In genomic region chr15:41490355-41490754, GRCh38 we compare ENCODE assay signal across 9 cellular contexts. TPM values are rescaled to one million over a fixed set of nuclear protein-coding genes. Genes with fewer than 3 reads are reported as not detected.
DNase-seq lines count a peak whose midpoint lies in the region; ATAC-seq and TF ChIP-seq lines count a peak whose summit lies in the region.
"Had no signal": no experiment of that assay in that cellular context is flagged by ENCODE, and none has a peak within 500 bp of the region (broad histone marks: within the 10 kb centered on the region; RNA-seq: fewer than 3 reads in every experiment).

No MANE protein-coding gene starts in this region.

- TF ChIP-seq CTCF in ovary (IDR thresholded peaks at IDR 0.05) (no peak), OCI-LY7 (conservative IDR thresholded peaks at IDR 0.05; ENCODE audit: low read length) (no peak)

- H3K9ac ChIP-seq in skeletal muscle satellite cell (ENCODE audit: low read depth, low read length) = no peak overlapping the region

- peaks cover 9% of the 10 kb centered on the region for H3K27me3 ChIP-seq in skeletal muscle satellite cell (ENCODE audit: control insufficient read depth, insufficient read depth, low read length)
- H3K27me3 ChIP-seq in ovary = no peaks in the 10 kb centered on the region

- no TSS peak for BruUV-seq in OCI-LY7 (replicated peaks; lab: Mats Ljungman, UMichigan)

- H3K79me2 ChIP-seq in OCI-LY7 (ENCODE audit: insufficient read depth, low read depth, low read length) = no peaks in the 10 kb centered on the region

- H3K36me3 ChIP-seq in skeletal muscle satellite cell (ENCODE audit: insufficient read depth, low read length) = no peaks in the 10 kb centered on the region
- no peaks in the 10 kb centered on the region for H3K36me3 ChIP-seq in ovary
- H3K36me3 ChIP-seq in OCI-LY7 (ENCODE audit: insufficient read depth, low read length) = no peaks in the 10 kb centered on the region

- H3K4me2 ChIP-seq in skeletal muscle satellite cell (ENCODE audit: low read length) = peak overlapping the region; percentile 43
- H3K4me2 ChIP-seq in OCI-LY7 (ENCODE audit: low read length) = no peak overlapping the region

- ATAC-seq in activated CD4-positive, CD25-positive, alpha-beta regulatory T cell treated with anti-CD3 and anti-CD28 coated beads, Interleukin-2, amount 50 U/mL, for 24 hours = peak; percentile 71 to 72
- no peak for ATAC-seq in GM18519 (IDR thresholded peaks at IDR 0.05; ENCODE audit: low FRiP score, unreplicated experiment)

- H3K4me1 ChIP-seq in skeletal muscle satellite cell (ENCODE audit: control insufficient read depth, insufficient read depth, low read length) (peaks cover 35% of the 10 kb centered on the region), ovary (ENCODE audit: insufficient read depth) (peaks cover 11% of the 10 kb centered on the region), OCI-LY7 (ENCODE audit: insufficient read depth, low read length, poor library complexity, severe bottlenecking) (peaks cover 22% of the 10 kb centered on the region)

- H3K27ac ChIP-seq in ovary = no peak overlapping the region
- H3K27ac ChIP-seq in OCI-LY7 (ENCODE audit: low read depth, low read length, poor library complexity, severe bottlenecking) = no peak overlapping the region
- H3K27ac ChIP-seq: C4-2B had no signal

- CTCF ChIA-PET in OCI-LY7 (lab: Charles Lee; ENCODE audit: unreplicated experiment) = no interaction called here

- H4K20me1 ChIP-seq in OCI-LY7 (ENCODE audit: insufficient read depth, low read length) = no peaks in the 10 kb centered on the region

- no peaks in the 10 kb centered on the region for H3K9me3 ChIP-seq in skeletal muscle satellite cell (replicated peaks; ENCODE audit: low read length)
- no peaks in the 10 kb centered on the region for H3K9me3 ChIP-seq in ovary
- no peaks in the 10 kb centered on the region for H3K9me3 ChIP-seq in OCI-LY7 (ENCODE audit: low read length)

- no peak overlapping the region for H2AFZ ChIP-seq in OCI-LY7 (ENCODE audit: low read length)

- WGBS in ovary, 3 donors = 27 to 51% (median 39%) methylated on average over 4 of the region's 4 CpGs

- intact Hi-C loops in ovary (cut with DNase I) = no loop called here
- intact Hi-C loops in OCI-LY7 (cut with micrococcal nuclease; ENCODE audit: unreplicated experiment) = no loop called here

- POLR2A ChIA-PET in OCI-LY7 (lab: Charles Lee) = no interaction called here

- no peak for TF ChIP-seq EP300 in ovary (IDR thresholded peaks at IDR 0.05)

- H3K9me2 ChIP-seq in OCI-LY7 (ENCODE audit: insufficient read depth, low read length) = no peaks in the 10 kb centered on the region

- H3K4me3 ChIP-seq in skeletal muscle satellite cell (ENCODE audit: low read length) (no peak overlapping the region), ovary (no peak overlapping the region), OCI-LY7 (ENCODE audit: low read depth, low read length, poor library complexity, severe bottlenecking) (no peak overlapping the region)

- TF ChIP-seq POLR2A in ovary (IDR thresholded peaks at IDR 0.05) = no peak

- DNase-seq in activated CD4-positive, CD25-positive, alpha-beta regulatory T cell treated with anti-CD3 and anti-CD28 coated beads, Interleukin-2, amount 50 U/mL, for 72 hours = no peak
- DNase-seq in M059J (ENCODE audit: low read depth) (peak; percentile 96), amniotic stem cell (lab: John Stamatoyannopoulos, UW) (peak; percentile 86), ovary (no peak), OCI-LY7 (ENCODE audit: low spot score) (no peak)

RNA-seq across cellular contexts. Expression of gene ITPKA, which starts 3.3 kb away (rescaled TPM):
- 3.7 and 6.1 TPM in 2 replicates for total RNA-seq in M059J (2014; rRNA removed; shearing (Covaris generic))
- 1.5 and 1.8 TPM in 2 replicates for total RNA-seq in skeletal muscle satellite cell (2012; rRNA removed)
- total RNA-seq in ovary (under 1 TPM; 0.11 to 0.82 (median 0.51) TPM), OCI-LY7 (2022) (not detected in 2 replicates)
- polyA plus RNA-seq in ovary = under 1 TPM; 0.15 to 0.33 TPM
- not detected in 2 replicates for total RNA-seq in OCI-LY7 (2014; rRNA removed; shearing (Covaris generic))

RNA-seq across cellular contexts. Expression of gene LTK, which starts 23.3 kb away (rescaled TPM):
- not detected in 2 replicates for total RNA-seq in M059J (2014; rRNA removed; shearing (Covaris generic))
- under 0.01 and 0.25 TPM in 2 replicates for total RNA-seq in skeletal muscle satellite cell (2012; rRNA removed)
- under 1 TPM in 4 of 7 donors, not detected in 3; 0.17 to 0.46 (median 0.30) TPM for total RNA-seq in ovary
- polyA plus RNA-seq in ovary = under 1 TPM in 1 of 2 donors, not detected in 1; 0.23 TPM
- total RNA-seq in OCI-LY7 (2014; rRNA removed; shearing (Covaris generic)) = 0.10 and 0.22 TPM in 2 replicates
- 0.11 TPM in 2 replicates for total RNA-seq in OCI-LY7 (2022)

RNA-seq across cellular contexts. Expression of gene RPAP1, which starts 53.7 kb away (rescaled TPM):
- total RNA-seq in M059J (2014; rRNA removed; shearing (Covaris generic)) = 15.9 and 23.6 TPM in 2 replicates
- 14.4 and 16.2 TPM in 2 replicates for total RNA-seq in skeletal muscle satellite cell (2012; rRNA removed)
- total RNA-seq in ovary (10 to 100 TPM; 19.1 to 33.2 (median 22.5) TPM), OCI-LY7 (2022) (39.9 and 51.6 TPM in 2 replicates)
- 10 to 100 TPM in 1 of 2 donors, 1 to 10 TPM in 1; 8.6 to 12.0 TPM for polyA plus RNA-seq in ovary
- 19.3 and 24.3 TPM in 2 replicates for total RNA-seq in OCI-LY7 (2014; rRNA removed; shearing (Covaris generic))

Comparison
In these comparisons a context has a peak if more than half of its experiments do, and no peak if none do; other contexts are left out.
1. DNase-seq: peak in M059J (single experiment) and amniotic stem cell (single experiment); none in activated CD4-positive, CD25-positive, alpha-beta regulatory T cell treated with anti-CD3 and anti-CD28 coated beads, Interleukin-2, amount 50 U/mL, for 72 hours (single experiment), ovary (0 of 5) and OCI-LY7 (single experiment).